ENCODE assay signal across 1 cellular context in genomic region chr4:133188433-133189175, GRCh38.
TF ChIP-seq lines count a peak whose summit lies in the region.

No MANE protein-coding gene starts in this region.

TF ChIP-seq in SK-N-SH, 30 proteins besides CTCF, POLR2A, EP300 and RAD21 (continued from another document):
- TF ChIP-seq ZBTB33 (IDR thresholded peaks at IDR 0.05; ENCODE audit: borderline replicate concordance, low read depth): no peak
- no peak for TF ChIP-seq SMC3 (IDR thresholded peaks at IDR 0.05; ENCODE audit: low read depth, low read length)
- no peak for TF ChIP-seq PBX3 (IDR thresholded peaks at IDR 0.05)
